In genomic region chr17:83079340-83079747, GRCh38 we compare ENCODE assay signal across 8 cellular contexts. TPM values are rescaled to one million over a fixed set of nuclear protein-coding genes. Genes with fewer than 3 reads are reported as not detected.
DNase-seq lines count a peak whose midpoint lies in the region; ATAC-seq and TF ChIP-seq lines count a peak whose summit lies in the region.

METRNL (plus strand) TSS chr17:83079609; CDS start chr17:83079816, 207 bp downstream.

- H3K27me3 ChIP-seq in testis = no peaks in the 10 kb centered on the region

- intact Hi-C loops in testis (cut with DNase I; ENCODE audit: low total_unique reads) = no loop called here

- peak within 1 kb of the TSS in 1 of 2 donors; percentile 86 for H3K27ac ChIP-seq in testis

- no CpG with 5 or more reads among the region's 70 CpGs for WGBS in testis, 2 donors

- TF ChIP-seq CTCF in testis (IDR thresholded peaks at IDR 0.05) = no peak

- no peaks in the 10 kb centered on the region for H3K36me3 ChIP-seq in testis (ENCODE audit: low read depth, missing control alignments)

- peak; percentile 61 for ATAC-seq in HG02798 (IDR thresholded peaks at IDR 0.05; ENCODE audit: poor library complexity, unreplicated experiment)

- H3K4me3 ChIP-seq in GM08714 (ENCODE audit: low read length) = peak within 1 kb of the TSS; percentile 57
- H3K4me3 ChIP-seq in testis = peak within 1 kb of the TSS; percentile 69 to 70

- H3K4me1 ChIP-seq in testis = peaks cover 18% of the 10 kb centered on the region

- no peak for TF ChIP-seq POLR2A in testis (IDR thresholded peaks at IDR 0.05)

- DNase-seq in RPMI8226 (peak; percentile 82), glomerular visceral epithelial cell (ENCODE audit: extremely low spot score) (peak; percentile 81), nucleus accumbens (lab: John Stamatoyannopoulos, UW) (peak in 42 of 56 donors; percentile 11 to 80 (median 44)), testis (peak; percentile 86)
- DNase-seq in activated naive CD4-positive, alpha-beta T cell treated with anti-CD3 and anti-CD28 coated beads, Interleukin-2, amount 50 U/mL, for 16 hours = peak; percentile 40
- DNase-seq in central memory CD4-positive, alpha-beta T cell = no peak

- no peaks in the 10 kb centered on the region for H3K9me3 ChIP-seq in testis

RNA-seq across cellular contexts. Expression of gene METRNL, which starts in this region (rescaled TPM):
- total RNA-seq in testis = 10 to 100 TPM; 54.6 to 86.1 TPM
- 56.1 TPM for polyA plus RNA-seq in testis (ENCODE audit: insufficient read depth, low read depth, low replicate concordance)
